Comparison of ENCODE assay signal across 2 cellular contexts in the genomic region with DNA sequence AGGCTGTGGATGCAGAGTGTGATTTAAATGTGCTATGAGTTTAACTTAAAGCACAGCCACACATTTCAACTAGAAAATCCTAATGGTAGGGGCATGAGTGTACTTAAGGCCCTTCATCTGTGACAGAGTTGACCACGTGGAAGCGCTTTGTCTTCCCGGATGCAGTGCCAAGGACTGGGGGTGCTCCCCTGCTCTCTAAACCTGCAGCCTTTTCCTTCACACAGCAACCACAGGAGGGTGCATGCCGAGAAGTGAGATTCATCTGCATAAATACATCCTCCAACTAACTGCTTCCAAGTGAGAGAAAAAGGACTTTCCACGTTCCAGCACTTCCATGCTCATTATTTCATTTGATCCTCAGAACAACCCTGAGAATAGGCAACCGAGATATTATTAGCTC.
A peak's percentile ranks its signal among the peaks of the same experiment; 100 is the strongest.
TF ChIP-seq lines count a peak whose summit lies in the region.

No MANE protein-coding gene starts in this region.

TF ChIP-seq in GM23338, 12 proteins besides CTCF, POLR2A, EP300 and RAD21 (continued from another document):
- TF ChIP-seq, protein P1, sequence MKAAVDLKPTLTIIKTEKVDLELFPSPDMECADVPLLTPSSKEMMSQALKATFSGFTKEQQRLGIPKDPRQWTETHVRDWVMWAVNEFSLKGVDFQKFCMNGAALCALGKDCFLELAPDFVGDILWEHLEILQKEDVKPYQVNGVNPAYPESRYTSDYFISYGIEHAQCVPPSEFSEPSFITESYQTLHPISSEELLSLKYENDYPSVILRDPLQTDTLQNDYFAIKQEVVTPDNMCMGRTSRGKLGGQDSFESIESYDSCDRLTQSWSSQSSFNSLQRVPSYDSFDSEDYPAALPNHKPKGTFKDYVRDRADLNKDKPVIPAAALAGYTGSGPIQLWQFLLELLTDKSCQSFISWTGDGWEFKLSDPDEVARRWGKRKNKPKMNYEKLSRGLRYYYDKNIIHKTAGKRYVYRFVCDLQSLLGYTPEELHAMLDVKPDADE (IDR thresholded peaks at IDR 0.05): no peak
- TF ChIP-seq POLR2AphosphoS5 (IDR thresholded peaks at IDR 0.05; ENCODE audit: low read depth) (no peak), STAT1 (IDR thresholded peaks at IDR 0.05; ENCODE audit: unreplicated experiment) (no peak), JUNB (IDR thresholded peaks at IDR 0.05; ENCODE audit: unreplicated experiment) (no peak)
- TF ChIP-seq, protein P2, sequence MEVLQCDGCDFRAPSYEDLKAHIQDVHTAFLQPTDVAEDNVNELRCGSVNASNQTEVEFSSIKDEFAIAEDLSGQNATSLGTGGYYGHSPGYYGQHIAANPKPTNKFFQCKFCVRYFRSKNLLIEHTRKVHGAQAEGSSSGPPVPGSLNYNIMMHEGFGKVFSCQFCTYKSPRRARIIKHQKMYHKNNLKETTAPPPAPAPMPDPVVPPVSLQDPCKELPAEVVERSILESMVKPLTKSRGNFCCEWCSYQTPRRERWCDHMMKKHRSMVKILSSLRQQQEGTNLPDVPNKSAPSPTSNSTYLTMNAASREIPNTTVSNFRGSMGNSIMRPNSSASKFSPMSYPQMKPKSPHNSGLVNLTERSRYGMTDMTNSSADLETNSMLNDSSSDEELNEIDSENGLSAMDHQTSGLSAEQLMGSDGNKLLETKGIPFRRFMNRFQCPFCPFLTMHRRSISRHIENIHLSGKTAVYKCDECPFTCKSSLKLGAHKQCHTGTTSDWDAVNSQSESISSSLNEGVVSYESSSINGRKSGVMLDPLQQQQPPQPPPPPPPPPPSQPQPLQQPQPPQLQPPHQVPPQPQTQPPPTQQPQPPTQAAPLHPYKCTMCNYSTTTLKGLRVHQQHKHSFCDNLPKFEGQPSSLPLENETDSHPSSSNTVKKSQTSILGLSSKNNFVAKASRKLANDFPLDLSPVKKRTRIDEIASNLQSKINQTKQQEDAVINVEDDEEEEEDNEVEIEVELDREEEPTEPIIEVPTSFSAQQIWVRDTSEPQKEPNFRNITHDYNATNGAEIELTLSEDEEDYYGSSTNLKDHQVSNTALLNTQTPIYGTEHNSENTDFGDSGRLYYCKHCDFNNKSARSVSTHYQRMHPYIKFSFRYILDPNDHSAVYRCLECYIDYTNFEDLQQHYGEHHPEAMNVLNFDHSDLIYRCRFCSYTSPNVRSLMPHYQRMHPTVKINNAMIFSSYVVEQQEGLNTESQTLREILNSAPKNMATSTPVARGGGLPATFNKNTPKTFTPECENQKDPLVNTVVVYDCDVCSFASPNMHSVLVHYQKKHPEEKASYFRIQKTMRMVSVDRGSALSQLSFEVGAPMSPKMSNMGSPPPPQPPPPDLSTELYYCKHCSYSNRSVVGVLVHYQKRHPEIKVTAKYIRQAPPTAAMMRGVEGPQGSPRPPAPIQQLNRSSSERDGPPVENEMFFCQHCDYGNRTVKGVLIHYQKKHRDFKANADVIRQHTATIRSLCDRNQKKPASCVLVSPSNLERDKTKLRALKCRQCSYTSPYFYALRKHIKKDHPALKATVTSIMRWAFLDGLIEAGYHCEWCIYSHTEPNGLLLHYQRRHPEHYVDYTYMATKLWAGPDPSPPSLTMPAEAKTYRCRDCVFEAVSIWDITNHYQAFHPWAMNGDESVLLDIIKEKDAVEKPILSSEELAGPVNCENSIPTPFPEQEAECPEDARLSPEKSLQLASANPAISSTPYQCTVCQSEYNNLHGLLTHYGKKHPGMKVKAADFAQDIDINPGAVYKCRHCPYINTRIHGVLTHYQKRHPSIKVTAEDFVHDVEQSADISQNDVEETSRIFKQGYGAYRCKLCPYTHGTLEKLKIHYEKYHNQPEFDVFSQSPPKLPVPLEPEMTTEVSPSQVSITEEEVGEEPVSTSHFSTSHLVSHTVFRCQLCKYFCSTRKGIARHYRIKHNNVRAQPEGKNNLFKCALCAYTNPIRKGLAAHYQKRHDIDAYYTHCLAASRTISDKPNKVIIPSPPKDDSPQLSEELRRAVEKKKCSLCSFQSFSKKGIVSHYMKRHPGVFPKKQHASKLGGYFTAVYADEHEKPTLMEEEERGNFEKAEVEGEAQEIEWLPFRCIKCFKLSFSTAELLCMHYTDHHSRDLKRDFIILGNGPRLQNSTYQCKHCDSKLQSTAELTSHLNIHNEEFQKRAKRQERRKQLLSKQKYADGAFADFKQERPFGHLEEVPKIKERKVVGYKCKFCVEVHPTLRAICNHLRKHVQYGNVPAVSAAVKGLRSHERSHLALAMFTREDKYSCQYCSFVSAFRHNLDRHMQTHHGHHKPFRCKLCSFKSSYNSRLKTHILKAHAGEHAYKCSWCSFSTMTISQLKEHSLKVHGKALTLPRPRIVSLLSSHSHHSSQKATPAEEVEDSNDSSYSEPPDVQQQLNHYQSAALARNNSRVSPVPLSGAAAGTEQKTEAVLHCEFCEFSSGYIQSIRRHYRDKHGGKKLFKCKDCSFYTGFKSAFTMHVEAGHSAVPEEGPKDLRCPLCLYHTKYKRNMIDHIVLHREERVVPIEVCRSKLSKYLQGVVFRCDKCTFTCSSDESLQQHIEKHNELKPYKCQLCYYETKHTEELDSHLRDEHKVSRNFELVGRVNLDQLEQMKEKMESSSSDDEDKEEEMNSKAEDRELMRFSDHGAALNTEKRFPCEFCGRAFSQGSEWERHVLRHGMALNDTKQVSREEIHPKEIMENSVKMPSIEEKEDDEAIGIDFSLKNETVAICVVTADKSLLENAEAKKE (CRISPR knock-in tag; IDR thresholded peaks at IDR 0.05): no peak

TF ChIP-seq in neural cell, 6 proteins besides CTCF, POLR2A, EP300 and RAD21 (continued from another document):
- TF ChIP-seq, protein P3, sequence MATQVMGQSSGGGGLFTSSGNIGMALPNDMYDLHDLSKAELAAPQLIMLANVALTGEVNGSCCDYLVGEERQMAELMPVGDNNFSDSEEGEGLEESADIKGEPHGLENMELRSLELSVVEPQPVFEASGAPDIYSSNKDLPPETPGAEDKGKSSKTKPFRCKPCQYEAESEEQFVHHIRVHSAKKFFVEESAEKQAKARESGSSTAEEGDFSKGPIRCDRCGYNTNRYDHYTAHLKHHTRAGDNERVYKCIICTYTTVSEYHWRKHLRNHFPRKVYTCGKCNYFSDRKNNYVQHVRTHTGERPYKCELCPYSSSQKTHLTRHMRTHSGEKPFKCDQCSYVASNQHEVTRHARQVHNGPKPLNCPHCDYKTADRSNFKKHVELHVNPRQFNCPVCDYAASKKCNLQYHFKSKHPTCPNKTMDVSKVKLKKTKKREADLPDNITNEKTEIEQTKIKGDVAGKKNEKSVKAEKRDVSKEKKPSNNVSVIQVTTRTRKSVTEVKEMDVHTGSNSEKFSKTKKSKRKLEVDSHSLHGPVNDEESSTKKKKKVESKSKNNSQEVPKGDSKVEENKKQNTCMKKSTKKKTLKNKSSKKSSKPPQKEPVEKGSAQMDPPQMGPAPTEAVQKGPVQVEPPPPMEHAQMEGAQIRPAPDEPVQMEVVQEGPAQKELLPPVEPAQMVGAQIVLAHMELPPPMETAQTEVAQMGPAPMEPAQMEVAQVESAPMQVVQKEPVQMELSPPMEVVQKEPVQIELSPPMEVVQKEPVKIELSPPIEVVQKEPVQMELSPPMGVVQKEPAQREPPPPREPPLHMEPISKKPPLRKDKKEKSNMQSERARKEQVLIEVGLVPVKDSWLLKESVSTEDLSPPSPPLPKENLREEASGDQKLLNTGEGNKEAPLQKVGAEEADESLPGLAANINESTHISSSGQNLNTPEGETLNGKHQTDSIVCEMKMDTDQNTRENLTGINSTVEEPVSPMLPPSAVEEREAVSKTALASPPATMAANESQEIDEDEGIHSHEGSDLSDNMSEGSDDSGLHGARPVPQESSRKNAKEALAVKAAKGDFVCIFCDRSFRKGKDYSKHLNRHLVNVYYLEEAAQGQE (IDR thresholded peaks at IDR 0.05; ENCODE audit: borderline replicate concordance): no peak
- TF ChIP-seq SMC3 (conservative IDR thresholded peaks at IDR 0.05; ENCODE audit: poor library complexity): peak; percentile 54
- no peak for TF ChIP-seq POLR2AphosphoS5 (IDR thresholded peaks at IDR 0.05)
